Comparison of ENCODE assay signal across 14 cellular contexts in the genomic region with DNA sequence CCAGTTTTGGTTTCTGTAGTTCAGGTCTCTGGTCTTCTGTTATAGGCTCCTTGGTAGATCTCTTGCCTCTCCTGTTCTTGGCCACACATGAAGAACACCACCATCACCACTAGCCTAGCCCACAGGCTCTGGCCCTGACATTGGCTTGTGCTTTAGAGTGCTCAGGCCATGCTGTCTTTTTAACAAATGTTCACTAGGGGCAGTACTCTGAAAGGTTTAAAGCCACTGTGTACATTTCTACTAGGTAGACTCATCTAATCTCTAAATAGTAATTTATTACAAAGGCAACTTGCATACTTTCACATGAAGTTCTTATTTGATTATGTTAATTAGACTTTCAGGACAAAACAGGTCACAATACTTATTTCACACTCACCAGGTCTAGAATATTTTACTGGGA. TPM values are rescaled to one million over a fixed set of nuclear protein-coding genes. Genes with fewer than 3 reads are reported as not detected.
A peak's percentile ranks its signal among the peaks of the same experiment; 100 is the strongest.
DNase-seq lines count a peak whose midpoint lies in the region; ATAC-seq and TF ChIP-seq lines count a peak whose summit lies in the region.
"Had no signal": no experiment of that assay in that cellular context is flagged by ENCODE, and none has a peak within 500 bp of the region (broad histone marks: within the 10 kb centered on the region; RNA-seq: fewer than 3 reads in every experiment).

No MANE protein-coding gene starts in this region.

- H3K27ac ChIP-seq in tibial nerve, result no peak overlapping the region
- H3K27ac ChIP-seq: ascending aorta; BLaER1 treated with 17β-estradiol and CSF1 and Interleukin-3, amounts not matched to agents 10 nM and 100 nM had no signal

- H3K9me3 ChIP-seq in Loucy (ENCODE audit: insufficient read depth, low read depth, low read length) (no peaks in the 10 kb centered on the region), tibial nerve (no peaks in the 10 kb centered on the region)
- H3K9me3 ChIP-seq: ascending aorta; BLaER1 treated with 17β-estradiol and CSF1 and Interleukin-3, amounts not matched to agents 10 nM and 100 nM; MG63; uterus had no signal

- peaks cover 14% of the 10 kb centered on the region for H3K27me3 Mint-ChIP-seq in stimulated activated naive CD8-positive, alpha-beta T cell treated with anti-CD3 and anti-CD28 coated beads, Interleukin-15, amount 100 ng/mL, for 72 hours

- H3K4me2 ChIP-seq in Loucy (ENCODE audit: low read depth, low read length, poor library complexity, severe bottlenecking), result no peak overlapping the region
- H3K4me2 ChIP-seq: BLaER1 treated with 17β-estradiol and CSF1 and Interleukin-3, amounts not matched to agents 10 nM and 100 nM had no signal

- no peak overlapping the region for H2AFZ ChIP-seq in Loucy (ENCODE audit: low read length)

- H3K27me3 ChIP-seq in Loucy (ENCODE audit: insufficient read depth, low read length, poor library complexity, severe bottlenecking) (no peaks in the 10 kb centered on the region), tibial nerve (no peaks in the 10 kb centered on the region)
- H3K27me3 ChIP-seq: ascending aorta; BLaER1 treated with 17β-estradiol and CSF1 and Interleukin-3, amounts not matched to agents 10 nM and 100 nM; uterus had no signal

- no peak for TF ChIP-seq EP300 in tibial nerve (IDR thresholded peaks at IDR 0.05)

- no peak for DNase-seq in stimulated activated naive CD8-positive, alpha-beta T cell treated with anti-CD3 and anti-CD28 coated beads, Interleukin-15, amount 100 ng/mL, for 72 hours
- DNase-seq in stimulated activated naive CD8-positive, alpha-beta T cell treated with anti-CD3 and anti-CD28 coated beads, Interleukin-15, Interleukin-2, amounts not matched to agents 100 U/mL and 50 U/mL, for 24 hours, result no peak
- DNase-seq in epithelial cell of proximal tubule (ENCODE audit: low read depth), result no peak
- no peak for DNase-seq in tibial nerve (ENCODE audit: low spot score in 2 of 2)
- DNase-seq in NCI-H748 (lab: John Stamatoyannopoulos, UW; ENCODE audit: unreplicated experiment), result no peak
- no peak for DNase-seq in cerebellum (ENCODE audit: low spot score)
- DNase-seq: MG63; naive thymus-derived CD4-positive, alpha-beta T cell; stimulated activated CD4-positive, alpha-beta T cell treated with anti-CD3 and anti-CD28 coated beads, Interleukin-4, amount 100 ng/mL, for 24 hours; uterus had no signal

- no peaks in the 10 kb centered on the region for H4K20me1 ChIP-seq in Loucy (ENCODE audit: insufficient read depth, low read length, poor library complexity, severe bottlenecking)
- H4K20me1 ChIP-seq: BLaER1 treated with 17β-estradiol and CSF1 and Interleukin-3, amounts not matched to agents 10 nM and 100 nM had no signal

- H3K4me1 ChIP-seq in Loucy (ENCODE audit: insufficient read depth, low read length, poor library complexity, severe bottlenecking) (no peaks in the 10 kb centered on the region), tibial nerve (no peaks in the 10 kb centered on the region)
- H3K4me1 ChIP-seq: ascending aorta, uterus had no signal

- no peaks in the 10 kb centered on the region for H3K4me1 Mint-ChIP-seq in stimulated activated naive CD8-positive, alpha-beta T cell treated with anti-CD3 and anti-CD28 coated beads, Interleukin-15, amount 100 ng/mL, for 72 hours
- H3K4me1 Mint-ChIP-seq: naive thymus-derived CD4-positive, alpha-beta T cell had no signal

- no peaks in the 10 kb centered on the region for H3K79me2 ChIP-seq in Loucy (ENCODE audit: insufficient read depth, low read length)

- no peaks in the 10 kb centered on the region for H3K9me2 ChIP-seq in Loucy (replicated peaks; ENCODE audit: low read depth, low read length)

- H3K4me3 ChIP-seq in Loucy (ENCODE audit: low read length, poor library complexity, severe bottlenecking), result no peak overlapping the region
- H3K4me3 ChIP-seq in epithelial cell of proximal tubule (ENCODE audit: low read depth, low read length), result no peak overlapping the region
- H3K4me3 ChIP-seq in tibial nerve, result no peak overlapping the region
- H3K4me3 ChIP-seq: ascending aorta; BLaER1 treated with 17β-estradiol and CSF1 and Interleukin-3, amounts not matched to agents 10 nM and 100 nM; MG63; uterus had no signal

- H3K4me3 Mint-ChIP-seq in stimulated activated naive CD8-positive, alpha-beta T cell treated with anti-CD3 and anti-CD28 coated beads, Interleukin-15, amount 100 ng/mL, for 72 hours, result no peak overlapping the region
- H3K4me3 Mint-ChIP-seq: naive thymus-derived CD4-positive, alpha-beta T cell had no signal

- H3K9ac ChIP-seq in Loucy (ENCODE audit: low read depth, low read length, poor library complexity, severe bottlenecking), result no peak overlapping the region
- H3K9ac ChIP-seq: BLaER1 treated with 17β-estradiol and CSF1 and Interleukin-3, amounts not matched to agents 10 nM and 100 nM had no signal

- H3K27ac Mint-ChIP-seq in stimulated activated naive CD8-positive, alpha-beta T cell treated with anti-CD3 and anti-CD28 coated beads, Interleukin-15, amount 100 ng/mL, for 72 hours, result no peak overlapping the region
- H3K27ac Mint-ChIP-seq: naive thymus-derived CD4-positive, alpha-beta T cell had no signal

- TF ChIP-seq POLR2A in tibial nerve (IDR thresholded peaks at IDR 0.05), result no peak

- peak; percentile 53 for ATAC-seq in stimulated activated naive CD8-positive, alpha-beta T cell treated with anti-CD3 and anti-CD28 coated beads, Interleukin-15, amount 100 ng/mL, for 72 hours
- ATAC-seq in stimulated activated naive CD8-positive, alpha-beta T cell treated with anti-CD3 and anti-CD28 coated beads, Interleukin-15, Interleukin-2, amounts not matched to agents 100 U/mL and 50 U/mL, for 24 hours, result no peak
- ATAC-seq in HG03521 (IDR thresholded peaks at IDR 0.05; ENCODE audit: unreplicated experiment), result no peak
- ATAC-seq: naive thymus-derived CD4-positive, alpha-beta T cell had no signal

- no peaks in the 10 kb centered on the region for H3K9me3 Mint-ChIP-seq in stimulated activated naive CD8-positive, alpha-beta T cell treated with anti-CD3 and anti-CD28 coated beads, Interleukin-15, amount 100 ng/mL, for 72 hours

- no peaks in the 10 kb centered on the region for H3F3A ChIP-seq in Loucy (ENCODE audit: low read depth)

- no peaks in the 10 kb centered on the region for H3K36me3 ChIP-seq in Loucy (ENCODE audit: insufficient read depth, low read length)
- no peaks in the 10 kb centered on the region for H3K36me3 ChIP-seq in tibial nerve
- H3K36me3 ChIP-seq: ascending aorta; BLaER1 treated with 17β-estradiol and CSF1 and Interleukin-3, amounts not matched to agents 10 nM and 100 nM; MG63; uterus had no signal

- peak; percentile 61 for TF ChIP-seq CTCF in Loucy (conservative IDR thresholded peaks at IDR 0.05; ENCODE audit: low read length)
- peak; percentile 56 for TF ChIP-seq CTCF in epithelial cell of proximal tubule (conservative IDR thresholded peaks at IDR 0.05; ENCODE audit: low read depth, low read length)
- TF ChIP-seq CTCF in tibial nerve (IDR thresholded peaks at IDR 0.05), result no peak

RNA-seq across cellular contexts. Expression of gene PDE6H, which starts 38.3 kb away (rescaled TPM):
- total RNA-seq in epithelial cell of proximal tubule (not detected in 2 replicates), tibial nerve (not detected), cerebellum (not detected)
- total RNA-seq: ascending aorta, uterus had no signal

RNA-seq across cellular contexts. Expression of gene ARHGDIB, which starts 49.8 kb away (rescaled TPM):
- 23.9 and 41.6 TPM in 2 replicates for total RNA-seq in epithelial cell of proximal tubule
- 100 to 1,000 TPM in 2 of 4 donors, 10 to 100 TPM in 2; 63.8 to 112 (median 89.4) TPM for total RNA-seq in tibial nerve
- 7.2 TPM for total RNA-seq in cerebellum

Comparison
In these comparisons a context has a peak if more than half of its experiments do, and no peak if none do; other contexts are left out.
1. CTCF ChIP-seq: peak in Loucy (single experiment) and epithelial cell of proximal tubule (single experiment); none in tibial nerve (0 of 5).